ENCODE assay signal across 8 cellular contexts in genomic region chr1:161530671-161531609, GRCh38. TPM values are rescaled to one million over a fixed set of nuclear protein-coding genes. Genes with fewer than 3 reads are reported as not detected.
A peak's percentile ranks its signal among the peaks of the same experiment; 100 is the strongest.
DNase-seq lines count a peak whose midpoint lies in the region; ATAC-seq, FAIRE-seq and TF ChIP-seq lines count a peak whose summit lies in the region.
"Not testable (repeated sequence)": the region's sequence is repeated elsewhere in the genome, so short reads cannot be mapped to it uniquely, and the experiment has no call there.

No MANE protein-coding gene starts in this region.

- not testable (repeated sequence) for H3K27me3 Mint-ChIP-seq in activated B cell treated with CpG ODN at 0.5 μM for 24 hours

- intact Hi-C loops in activated B cell treated with CpG ODN at 0.5 μM for 24 hours (cut with micrococcal nuclease) = loop anchor here (1.0 to 2.0 kb wide), 4 partner anchors 9 to 207 kb away; no protein-coding TSS in a partner anchor

- H3K9me3 Mint-ChIP-seq in activated B cell treated with CpG ODN at 0.5 μM for 24 hours = not testable (repeated sequence)

- peak overlapping the region; percentile 55 for H2AFZ ChIP-seq in ACC112 (ENCODE audit: low read length, unreplicated experiment)

- not testable (repeated sequence) for H3K79me2 ChIP-seq in ACC112 (ENCODE audit: control insufficient read depth, insufficient read depth, low read length, unreplicated experiment)

- H3K36me3 ChIP-seq in ACC112 (ENCODE audit: insufficient read depth, low read length); bronchial epithelial cell (ENCODE audit: control insufficient read depth, insufficient read depth, low read length): not testable (repeated sequence)

- peak overlapping the region; percentile 92 for H3K27ac Mint-ChIP-seq in activated B cell treated with CpG ODN at 0.5 μM for 24 hours

- POLR2A ChIA-PET in activated B cell treated with CpG ODN at 0.5 μM for 24 hours (lab: Charles Lee) = interaction anchor here (1.1 to 1.9 kb wide), 2 partner anchors 9 to 219 kb away, joined by 6 to 15 read pairs; partner anchors contain the start of gene DUSP12

- H3K4me3 Mint-ChIP-seq in activated B cell treated with CpG ODN at 0.5 μM for 24 hours = peak overlapping the region; percentile 94

- ATAC-seq in GM18873 (IDR thresholded peaks at IDR 0.05; ENCODE audit: low FRiP score, unreplicated experiment) (peak; percentile 61), HG03175 (IDR thresholded peaks at IDR 0.05; ENCODE audit: unreplicated experiment) (peak; percentile 71), activated B cell treated with CpG ODN at 0.5 μM for 24 hours (ENCODE audit: low read depth) (peak; percentile 81)

- not testable (repeated sequence) for TF ChIP-seq CTCF in activated B cell treated with CpG ODN at 0.5 μM for 24 hours (IDR thresholded peaks at IDR 0.05); bronchial epithelial cell (IDR thresholded peaks at IDR 0.05; ENCODE audit: insufficient read depth, low read length, severe bottlenecking)

- CTCF ChIA-PET in activated B cell treated with CpG ODN at 0.5 μM for 24 hours (lab: Charles Lee) = interaction anchor here (1.8 to 2.8 kb wide), 2 partner anchors 9 to 210 kb away, joined by 5 to 8 read pairs; no protein-coding TSS in a partner anchor

- not testable (repeated sequence) for FAIRE-seq in bronchial epithelial cell (lab: Jason Lieb, UNC)

- not testable (repeated sequence) for H3K27me3 ChIP-seq in ACC112 (ENCODE audit: insufficient read depth, low read length); bronchial epithelial cell (ENCODE audit: control insufficient read depth, insufficient read depth, low read length)

- H3K4me1 ChIP-seq in ACC112 (ENCODE audit: control insufficient read depth, insufficient read depth, low read length, unreplicated experiment) = peaks cover 14% of the 10 kb centered on the region

- peaks cover 22% of the 10 kb centered on the region for H3K4me1 Mint-ChIP-seq in activated B cell treated with CpG ODN at 0.5 μM for 24 hours

- peak overlapping the region; percentile 76 for H3K4me3 ChIP-seq in ACC112 (ENCODE audit: low read depth, low read length)
- peak overlapping the region; percentile 61 for H3K4me3 ChIP-seq in bronchial epithelial cell (ENCODE audit: low read depth, low read length)
- peak overlapping the region; percentile 49 to 67 (median 54) for H3K4me3 ChIP-seq in skin epidermis

- H3K36me3 Mint-ChIP-seq in activated B cell treated with CpG ODN at 0.5 μM for 24 hours (ENCODE audit: low read depth) = not testable (repeated sequence)

- DNase-seq in NCI-H226 = peak; percentile 92
- DNase-seq in activated B cell treated with CpG ODN at 0.5 μM for 24 hours = peak; percentile 68
- DNase-seq in bronchial epithelial cell (ENCODE audit: low read depth) = peak; percentile 89
- peak; percentile 56 for DNase-seq in iPS-NIHi7 (ENCODE audit: extremely low spot score)

- H3K27ac ChIP-seq in ACC112 (ENCODE audit: low read depth, low read length) (peak overlapping the region; percentile 57), skin epidermis (peak overlapping the region; percentile 4 to 93 (median 81))

RNA-seq across cellular contexts. Expression of gene HSPA6, which starts 6.6 kb away (rescaled TPM):
- 4.0 and 4.5 TPM in 2 replicates for total RNA-seq in activated B cell treated with CpG ODN at 0.5 μM for 24 hours
- total RNA-seq in bronchial epithelial cell = 1.6 and 1.7 TPM in 2 replicates

RNA-seq across cellular contexts. Expression of gene FCGR3A, which starts 18.7 kb away (rescaled TPM):
- total RNA-seq in activated B cell treated with CpG ODN at 0.5 μM for 24 hours (0.24 and 0.47 TPM in 2 replicates), bronchial epithelial cell (not detected in 2 replicates)

RNA-seq across cellular contexts. Expression of gene FCGR2A, which starts 25.7 kb away (rescaled TPM):
- total RNA-seq in activated B cell treated with CpG ODN at 0.5 μM for 24 hours (6.2 and 8.6 TPM in 2 replicates), bronchial epithelial cell (not detected in 2 replicates)

Comparison
In these comparisons a context has a peak if more than half of its experiments do, and no peak if none do; other contexts are left out.
1. Peak in every context shown above with its lines: DNase-seq, ATAC-seq, H3K4me3 ChIP-seq and H3K27ac ChIP-seq.